Comparison of ENCODE assay signal across 20 cellular contexts in genomic region chr5:6597557-6597956, GRCh38. TPM values are rescaled to one million over a fixed set of nuclear protein-coding genes. Genes with fewer than 3 reads are reported as not detected.
DNase-seq lines count a peak whose midpoint lies in the region; ATAC-seq and TF ChIP-seq lines count a peak whose summit lies in the region.
"Had no signal": no experiment of that assay in that cellular context is flagged by ENCODE, and none has a peak within 500 bp of the region (broad histone marks: within the 10 kb centered on the region; RNA-seq: fewer than 3 reads in every experiment).

No MANE protein-coding gene starts in this region.

- 71 to 77% methylated on average over 6 of the region's 6 CpGs for WGBS in GM23248 (ENCODE audit: low coverage in 1 of 2, low lambda C conversion rate in 2 of 2, missing lambda C conversion rate in 2 of 2), 2 experiments
- 90% methylated on average over 6 of the region's 6 CpGs for WGBS in esophagus muscularis mucosa
- 88 to 94% methylated on average over 6 of the region's 6 CpGs for WGBS in sigmoid colon, 2 donors

- H3K27ac ChIP-seq in GM23248: peak overlapping the region; percentile 9; the same call in 1 of the 2 replicates
- peak overlapping the region; percentile 49 to 72 (median 70) for H3K27ac ChIP-seq in esophagus muscularis mucosa (replicated peaks in 1 of 4)
- H3K27ac ChIP-seq in sigmoid colon: peak overlapping the region in 3 of 4 donors; percentile 48 to 75 (median 53)
- H3K27ac ChIP-seq: HL-60 had no signal

- no peak overlapping the region for H2AFZ ChIP-seq in GM23248

- TF ChIP-seq EP300 in esophagus muscularis mucosa (IDR thresholded peaks at IDR 0.05): no peak
- TF ChIP-seq EP300 in sigmoid colon (IDR thresholded peaks at IDR 0.05): no peak

- no peaks in the 10 kb centered on the region for H3K9me2 ChIP-seq in GM23248 (ENCODE audit: insufficient read depth)

- H3K9me3 Mint-ChIP-seq in activated CD8-positive, alpha-beta memory T cell treated with anti-CD3 and anti-CD28 coated beads, Interleukin-2, amount 10 ng/mL, durations not matched to agents 7 days and 5 days (ENCODE audit: low read depth): no peaks in the 10 kb centered on the region
- H3K9me3 Mint-ChIP-seq: CD4-positive, alpha-beta T cell had no signal

- CTCF ChIA-PET in activated CD8-positive, alpha-beta memory T cell treated with anti-CD3 and anti-CD28 coated beads, Interleukin-2, amount 10 ng/mL, durations not matched to agents 7 days and 5 days (lab: Charles Lee): no interaction called here

- intact Hi-C loops in esophagus muscularis mucosa (cut with DNase I): no loop called here
- intact Hi-C loops in sigmoid colon (cut with DNase I): no loop called here
- intact Hi-C loops in posterior vena cava (cut with DNase I): no loop called here

- H3K36me3 ChIP-seq in GM23248 (ENCODE audit: low read depth): peaks cover 17% of the 10 kb centered on the region
- H3K36me3 ChIP-seq in esophagus muscularis mucosa: peaks cover 47 to 65% (median 57%) of the 10 kb centered on the region in 4 donors
- H3K36me3 ChIP-seq in sigmoid colon: peaks cover 6 to 51% (median 31%) of the 10 kb centered on the region in 4 donors

- H4K20me1 ChIP-seq in GM23248 (ENCODE audit: insufficient read depth): no peaks in the 10 kb centered on the region

- no peak overlapping the region for H3K27ac Mint-ChIP-seq in activated CD8-positive, alpha-beta memory T cell treated with anti-CD3 and anti-CD28 coated beads, Interleukin-2, amount 10 ng/mL, durations not matched to agents 7 days and 5 days
- H3K27ac Mint-ChIP-seq: CD4-positive, alpha-beta T cell had no signal

- H3K27me3 ChIP-seq in GM23248 (replicated peaks; ENCODE audit: insufficient read depth) (no peaks in the 10 kb centered on the region), esophagus muscularis mucosa (no peaks in the 10 kb centered on the region), sigmoid colon (no peaks in the 10 kb centered on the region)
- H3K27me3 ChIP-seq: BE2C had no signal

- DNase-seq in activated CD8-positive, alpha-beta memory T cell treated with anti-CD3 and anti-CD28 coated beads, Interleukin-2, amount 10 ng/mL, durations not matched to agents 7 days and 5 days: peak; percentile 4
- DNase-seq in activated CD8-positive, alpha-beta memory T cell treated with anti-CD3 and anti-CD28 coated beads, Interleukin-2, amount 50 U/mL, for 48 hours: no peak
- DNase-seq in GM23248: no peak
- DNase-seq in esophagus muscularis mucosa (ENCODE audit: extremely low spot score): no peak
- no peak for DNase-seq in sigmoid colon
- no peak for DNase-seq in activated effector memory CD4-positive, alpha-beta T cell treated with anti-CD3 and anti-CD28 coated beads, Interleukin-2, amount 50 U/mL, for 16 hours
- DNase-seq in posterior vena cava (ENCODE audit: low spot score): no peak
- DNase-seq: 8988T; BE2C; CD4-positive, alpha-beta T cell; DMS79; KBM-7; NCI-H1436; NCI-H2029; NCI-H2171; NCI-H446; NCI-H69 had no signal

- in situ Hi-C loops in GM23248 (cut with MboI): no loop called here

- H3K4me3 ChIP-seq in GM23248 (no peak overlapping the region), esophagus muscularis mucosa (no peak overlapping the region), sigmoid colon (no peak overlapping the region)
- H3K4me3 ChIP-seq: HAP-1 had no signal

- no peak for TF ChIP-seq CTCF in esophagus muscularis mucosa (IDR thresholded peaks at IDR 0.05)
- no peak for TF ChIP-seq CTCF in sigmoid colon (IDR thresholded peaks at IDR 0.05)

- no peak overlapping the region for H3K9ac ChIP-seq in GM23248

- H3K9me3 ChIP-seq in GM23248 (ENCODE audit: low read depth) (no peaks in the 10 kb centered on the region), esophagus muscularis mucosa (no peaks in the 10 kb centered on the region), sigmoid colon (no peaks in the 10 kb centered on the region)
- H3K9me3 ChIP-seq: BE2C, HAP-1 had no signal

- peaks cover 49% of the 10 kb centered on the region for H3K36me3 Mint-ChIP-seq in activated CD8-positive, alpha-beta memory T cell treated with anti-CD3 and anti-CD28 coated beads, Interleukin-2, amount 10 ng/mL, durations not matched to agents 7 days and 5 days

- no peak overlapping the region for H3K4me2 ChIP-seq in GM23248 (ENCODE audit: unreplicated experiment)

- ATAC-seq in activated CD8-positive, alpha-beta memory T cell treated with anti-CD3 and anti-CD28 coated beads, Interleukin-2, amount 10 ng/mL, durations not matched to agents 7 days and 5 days: no peak
- no peak for ATAC-seq in GM21619 (IDR thresholded peaks at IDR 0.05; ENCODE audit: unreplicated experiment)

- no peak overlapping the region for H3K4me3 Mint-ChIP-seq in activated CD8-positive, alpha-beta memory T cell treated with anti-CD3 and anti-CD28 coated beads, Interleukin-2, amount 10 ng/mL, durations not matched to agents 7 days and 5 days
- H3K4me3 Mint-ChIP-seq: CD4-positive, alpha-beta T cell had no signal

- no peaks in the 10 kb centered on the region for H3K79me2 ChIP-seq in GM23248 (ENCODE audit: insufficient read depth)

- peaks cover 23% of the 10 kb centered on the region for H3F3A ChIP-seq in GM23248 (ENCODE audit: insufficient read depth)

- TF ChIP-seq POLR2A in esophagus muscularis mucosa (IDR thresholded peaks at IDR 0.05; ENCODE audit: low read depth): no peak
- no peak for TF ChIP-seq POLR2A in sigmoid colon (IDR thresholded peaks at IDR 0.05)

- H3K4me1 Mint-ChIP-seq in activated CD8-positive, alpha-beta memory T cell treated with anti-CD3 and anti-CD28 coated beads, Interleukin-2, amount 10 ng/mL, durations not matched to agents 7 days and 5 days: no peaks in the 10 kb centered on the region

- no peaks in the 10 kb centered on the region for H3K27me3 Mint-ChIP-seq in activated CD8-positive, alpha-beta memory T cell treated with anti-CD3 and anti-CD28 coated beads, Interleukin-2, amount 10 ng/mL, durations not matched to agents 7 days and 5 days
- H3K27me3 Mint-ChIP-seq: CD4-positive, alpha-beta T cell had no signal

- H3K4me1 ChIP-seq in GM23248 (ENCODE audit: insufficient read depth) (peaks cover 8% of the 10 kb centered on the region), esophagus muscularis mucosa (peaks cover 5 to 16% (median 8%) of the 10 kb centered on the region in 4 donors), sigmoid colon (peaks cover 0 to 6% (median 0%) of the 10 kb centered on the region in 4 donors)
- H3K4me1 ChIP-seq: BE2C, HAP-1 had no signal

RNA-seq across cellular contexts. Expression of gene NSUN2, which starts 35.3 kb away (rescaled TPM):
- total RNA-seq in activated CD8-positive, alpha-beta memory T cell treated with anti-CD3 and anti-CD28 coated beads, Interleukin-2, amount 10 ng/mL, durations not matched to agents 7 days and 5 days: 100 to 1,000 TPM in 1 of 2 experiments, 10 to 100 TPM in 1; 79.8 to 111 TPM
- 43.0 and 51.0 TPM in 2 replicates for total RNA-seq in GM23248 (2014; rRNA removed; shearing (Covaris generic))
- 47.2 and 48.2 TPM in 2 replicates for polyA plus RNA-seq in GM23248 (2016; fragmentation: Nextera tagmentation; extraction: Ambion mirVana)
- 10 to 100 TPM; 25.7 to 42.8 (median 39.1) TPM for total RNA-seq in esophagus muscularis mucosa
- 10 to 100 TPM; 29.3 to 45.4 (median 31.2) TPM for total RNA-seq in sigmoid colon
- 10 to 100 TPM; 31.2 to 54.4 (median 32.8) TPM for polyA plus RNA-seq in sigmoid colon
- 10 to 100 TPM; 31.6 to 35.2 TPM for total RNA-seq in posterior vena cava

RNA-seq across cellular contexts. Expression of gene SRD5A1, which starts 35.7 kb away (rescaled TPM):
- total RNA-seq in activated CD8-positive, alpha-beta memory T cell treated with anti-CD3 and anti-CD28 coated beads, Interleukin-2, amount 10 ng/mL, durations not matched to agents 7 days and 5 days: 10 to 100 TPM; 11.0 to 16.2 TPM
- total RNA-seq in GM23248 (2014; rRNA removed; shearing (Covaris generic)): 11.8 and 20.2 TPM in 2 replicates
- polyA plus RNA-seq in GM23248 (2016; fragmentation: Nextera tagmentation; extraction: Ambion mirVana): 18.8 and 18.9 TPM in 2 replicates
- total RNA-seq in esophagus muscularis mucosa: 10 to 100 TPM in 1 of 4 donors, 1 to 10 TPM in 3; 2.2 to 10.3 (median 4.6) TPM
- 1 to 10 TPM; 3.1 to 5.7 (median 3.6) TPM for total RNA-seq in sigmoid colon
- 10 to 100 TPM in 1 of 3 donors, 1 to 10 TPM in 2; 6.6 to 10.7 (median 9.5) TPM for polyA plus RNA-seq in sigmoid colon
- 1 to 10 TPM; 4.0 to 4.2 TPM for total RNA-seq in posterior vena cava

Comparison
In these comparisons a context has a peak if more than half of its experiments do, and no peak if none do; other contexts are left out.
1. H3K27ac ChIP-seq: peak in every context shown above with its lines; median percentile 70 in esophagus muscularis mucosa; 53 in sigmoid colon; 9 in GM23248.